Comparison of ENCODE assay signal across 19 cellular contexts in the genomic region with DNA sequence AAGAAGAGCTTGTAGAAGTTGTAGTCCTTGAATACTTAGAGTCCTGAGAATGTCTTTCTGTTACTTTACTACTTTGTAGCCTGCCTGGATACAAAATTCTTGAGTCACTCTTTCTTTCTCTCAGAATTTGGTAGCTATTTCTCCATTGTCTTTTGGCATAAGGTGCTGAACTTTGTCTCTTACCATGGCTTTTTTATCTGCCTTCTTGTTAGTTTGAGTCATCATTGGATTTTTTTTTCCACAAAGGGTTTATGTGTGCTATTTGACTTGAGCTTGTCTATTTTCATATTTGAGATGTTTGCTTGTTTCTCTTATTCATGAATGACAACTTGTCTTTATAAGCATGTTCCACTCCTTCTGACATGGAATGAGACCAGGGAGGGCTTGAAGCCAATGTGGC.
"Had no signal": no experiment of that assay in that cellular context is flagged by ENCODE, and none has a peak within 500 bp of the region (broad histone marks: within the 10 kb centered on the region; RNA-seq: fewer than 3 reads in every experiment).

No MANE protein-coding gene starts in this region.

- FAIRE-seq: endometrium, islet of Langerhans, small intestine had no signal

- DNase-seq: cortex of kidney; dorsolateral prefrontal cortex; effector CD8-positive, alpha-beta T cell; foreskin fibroblast; glutamatergic neuron; mammary epithelial cell; naive thymus-derived CD8-positive, alpha-beta T cell; psoas muscle; sigmoid colon; small intestine; stimulated activated CD4-positive, alpha-beta T cell treated with anti-CD3 and anti-CD28 coated beads, Interleukin-12 subunit alpha, Interleukin-12 subunit beta, amount 100 ng/mL, for 4 hours; stimulated activated naive CD4-positive, alpha-beta T cell treated with Interleukin-2 at 50 U/mL for 16 hours had no signal

- H3K4me2 ChIP-seq: hepatocyte had no signal

- H3K4me1 ChIP-seq: gastroesophageal sphincter, psoas muscle, sigmoid colon had no signal

- H3K9me3 ChIP-seq: gastroesophageal sphincter, neutrophil, psoas muscle, sigmoid colon had no signal

- ATAC-seq: esophagus mucosa; gastroesophageal sphincter; left lobe of liver; naive thymus-derived CD8-positive, alpha-beta T cell; psoas muscle had no signal

- H2AFZ ChIP-seq: hepatocyte had no signal

- H3K4me3 ChIP-seq: dorsolateral prefrontal cortex, gastroesophageal sphincter, hepatocyte, psoas muscle, sigmoid colon had no signal

- H3K27me3 ChIP-seq: gastroesophageal sphincter, neutrophil, sigmoid colon had no signal

- H3K27ac Mint-ChIP-seq: naive thymus-derived CD8-positive, alpha-beta T cell had no signal

- H3K36me3 ChIP-seq: gastroesophageal sphincter, neutrophil, sigmoid colon had no signal

- H3K79me2 ChIP-seq: hepatocyte had no signal

- H3K4me3 Mint-ChIP-seq: naive thymus-derived CD8-positive, alpha-beta T cell had no signal

- H3K4me1 Mint-ChIP-seq: naive thymus-derived CD8-positive, alpha-beta T cell had no signal

- H3K27ac ChIP-seq: dorsolateral prefrontal cortex, gastroesophageal sphincter, hepatocyte, neutrophil, psoas muscle, sigmoid colon had no signal
